ENCODE assay signal across 8 cellular contexts in genomic region chr1:92483442-92484170, GRCh38. TPM values are rescaled to one million over a fixed set of nuclear protein-coding genes. Genes with fewer than 3 reads are reported as not detected.
DNase-seq lines count a peak whose midpoint lies in the region; ATAC-seq and TF ChIP-seq lines count a peak whose summit lies in the region.

No MANE protein-coding gene starts in this region.

- H3K27me3 Mint-ChIP-seq in activated CD8-positive, alpha-beta memory T cell treated with anti-CD3 and anti-CD28 coated beads, Interleukin-2, amount 10 ng/mL, durations not matched to agents 7 days and 5 days: no peaks in the 10 kb centered on the region
- H3K27me3 Mint-ChIP-seq in chondrocyte (ENCODE audit: low read depth): peaks cover 72% of the 10 kb centered on the region

- H3K4me3 ChIP-seq in iPS-11a (ENCODE audit: low read depth, low read length): peak overlapping the region; percentile 35

- H3K4me3 Mint-ChIP-seq in activated CD8-positive, alpha-beta memory T cell treated with anti-CD3 and anti-CD28 coated beads, Interleukin-2, amount 10 ng/mL, durations not matched to agents 7 days and 5 days: peak overlapping the region; percentile 95
- no peak overlapping the region for H3K4me3 Mint-ChIP-seq in chondrocyte (ENCODE audit: unreplicated experiment)

- peaks cover 38% of the 10 kb centered on the region for H3K4me1 Mint-ChIP-seq in activated CD8-positive, alpha-beta memory T cell treated with anti-CD3 and anti-CD28 coated beads, Interleukin-2, amount 10 ng/mL, durations not matched to agents 7 days and 5 days
- peaks cover 46% of the 10 kb centered on the region for H3K4me1 Mint-ChIP-seq in chondrocyte (ENCODE audit: low read depth)

- H3K27ac Mint-ChIP-seq in activated CD8-positive, alpha-beta memory T cell treated with anti-CD3 and anti-CD28 coated beads, Interleukin-2, amount 10 ng/mL, durations not matched to agents 7 days and 5 days: peak overlapping the region; percentile 94
- H3K27ac Mint-ChIP-seq in chondrocyte (ENCODE audit: unreplicated experiment): no peak overlapping the region

- peak; percentile 2 for ATAC-seq in activated CD8-positive, alpha-beta memory T cell treated with anti-CD3 and anti-CD28 coated beads, Interleukin-2, amount 10 ng/mL, durations not matched to agents 7 days and 5 days
- ATAC-seq in HG02840 (IDR thresholded peaks at IDR 0.05; ENCODE audit: low FRiP score, unreplicated experiment): no peak

- no peaks in the 10 kb centered on the region for H3K9me3 Mint-ChIP-seq in activated CD8-positive, alpha-beta memory T cell treated with anti-CD3 and anti-CD28 coated beads, Interleukin-2, amount 10 ng/mL, durations not matched to agents 7 days and 5 days (ENCODE audit: low read depth)
- no peaks in the 10 kb centered on the region for H3K9me3 Mint-ChIP-seq in chondrocyte (ENCODE audit: low read depth)

- DNase-seq in NCI-H1092 treated with DMSO at 0.1 percent for 48 hours (lab: John Stamatoyannopoulos, UW) (peak; percentile 14), NCI-H1092 (lab: John Stamatoyannopoulos, UW) (no peak), NCI-H2171 (lab: John Stamatoyannopoulos, UW) (peak; percentile 73), chondrocyte (ENCODE audit: low spot score) (no peak)
- DNase-seq in activated CD8-positive, alpha-beta memory T cell treated with anti-CD3 and anti-CD28 coated beads, Interleukin-2, amount 10 ng/mL, durations not matched to agents 7 days and 5 days: peak; percentile 76
- DNase-seq in stimulated activated CD4-positive, alpha-beta T cell treated with anti-CD3 and anti-CD28 coated beads, Interleukin-1b, Interleukin-23, amount 100 ng/mL, for 48 hours: peak; percentile 81

- H3K36me3 Mint-ChIP-seq in activated CD8-positive, alpha-beta memory T cell treated with anti-CD3 and anti-CD28 coated beads, Interleukin-2, amount 10 ng/mL, durations not matched to agents 7 days and 5 days: peaks cover 49% of the 10 kb centered on the region
- H3K36me3 Mint-ChIP-seq in chondrocyte (ENCODE audit: low read depth): peaks cover 5% of the 10 kb centered on the region

- CTCF ChIA-PET in activated CD8-positive, alpha-beta memory T cell treated with anti-CD3 and anti-CD28 coated beads, Interleukin-2, amount 10 ng/mL, durations not matched to agents 7 days and 5 days (lab: Charles Lee): interaction anchor here (0.7 to 14.6 kb wide), 11 partner anchors 9 to 168 kb away, joined by 3 to 296 read pairs (median 7); no protein-coding TSS in a partner anchor

- no peak for TF ChIP-seq CTCF in chondrocyte (IDR thresholded peaks at IDR 0.05)

RNA-seq across cellular contexts. Expression of gene GFI1, which starts 3.1 kb away (rescaled TPM):
- 100 to 1,000 TPM in 1 of 2 experiments, 10 to 100 TPM in 1; 87.8 to 101 TPM for total RNA-seq in activated CD8-positive, alpha-beta memory T cell treated with anti-CD3 and anti-CD28 coated beads, Interleukin-2, amount 10 ng/mL, durations not matched to agents 7 days and 5 days
- 0.15 TPM in 1 of 3 replicates, not detected in the others for total RNA-seq in chondrocyte

Comparison
In these comparisons a context has a peak if more than half of its experiments do, and no peak if none do; other contexts are left out.
1. DNase-seq: peak in NCI-H1092 treated with DMSO at 0.1 percent for 48 hours (single experiment), NCI-H2171 (single experiment), activated CD8-positive, alpha-beta memory T cell treated with anti-CD3 and anti-CD28 coated beads, Interleukin-2, amount 10 ng/mL, durations not matched to agents 7 days and 5 days (single experiment) and stimulated activated CD4-positive, alpha-beta T cell treated with anti-CD3 and anti-CD28 coated beads, Interleukin-1b, Interleukin-23, amount 100 ng/mL, for 48 hours (single experiment); none in NCI-H1092 (single experiment) and chondrocyte (single experiment).
2. RNA of gene GFI1, which starts 3.1 kb away (total RNA-seq): 87.8 to 101 TPM in activated CD8-positive, alpha-beta memory T cell treated with anti-CD3 and anti-CD28 coated beads, Interleukin-2, amount 10 ng/mL, durations not matched to agents 7 days and 5 days; 0.15 TPM in chondrocyte; every median in the first group is over 10 times any median in the second.